11 cellular contexts compared by ENCODE assay signal in genomic region chr11:87039371-87039770, GRCh38. TPM values are rescaled to one million over a fixed set of nuclear protein-coding genes. Genes with fewer than 3 reads are reported as not detected.
DNase-seq lines count a peak whose midpoint lies in the region; ATAC-seq and TF ChIP-seq lines count a peak whose summit lies in the region.
"Had no signal": no experiment of that assay in that cellular context is flagged by ENCODE, and none has a peak within 500 bp of the region (broad histone marks: within the 10 kb centered on the region; RNA-seq: fewer than 3 reads in every experiment).

No MANE protein-coding gene starts in this region.

- no peaks in the 10 kb centered on the region for H3K36me3 ChIP-seq in HCT116 (ENCODE audit: control insufficient read depth in 1 of 2, insufficient read depth in 2 of 2, low read length in 2 of 2)
- no peaks in the 10 kb centered on the region for H3K36me3 ChIP-seq in skeletal muscle tissue (ENCODE audit: control insufficient read depth in 3 of 3, insufficient read depth in 3 of 3, low read length in 3 of 3)

- H2AFZ ChIP-seq in HCT116 (ENCODE audit: low read depth, low read length, poor library complexity, severe bottlenecking) = no peak overlapping the region

- no peaks in the 10 kb centered on the region for H3K27me3 Mint-ChIP-seq in activated B cell treated with CpG ODN at 0.5 μM for 24 hours

- no peaks in the 10 kb centered on the region for H3K9me3 ChIP-seq in HCT116 (ENCODE audit: control insufficient read depth in 1 of 2, insufficient read depth in 1 of 2, low read depth in 1 of 2, low read length in 2 of 2)
- H3K9me3 ChIP-seq in skeletal muscle tissue (ENCODE audit: control insufficient read depth in 3 of 3, low read length in 3 of 3) = no peaks in the 10 kb centered on the region
- H3K9me3 ChIP-seq: stomach had no signal

- CTCF ChIA-PET in HCT116 (lab: Charles Lee) = no interaction called here
- CTCF ChIA-PET in activated B cell treated with CpG ODN at 0.5 μM for 24 hours (lab: Charles Lee) = no interaction called here

- no peaks in the 10 kb centered on the region for H3K9me2 ChIP-seq in HCT116 (ENCODE audit: insufficient read depth)

- H3K9ac ChIP-seq in HCT116 (ENCODE audit: low read length) (no peak overlapping the region), skeletal muscle tissue (ENCODE audit: low read depth in 1 of 3, low read length in 3 of 3) (peak overlapping the region in 1 of 3 donors; percentile 93)

- H3K79me2 ChIP-seq in HCT116 (ENCODE audit: insufficient read depth, low read length) = peaks cover 54% of the 10 kb centered on the region

- peak overlapping the region; percentile 93; the same call in 1 of the 2 replicates for H3K4me2 ChIP-seq in HCT116 (ENCODE audit: low read length)

- H3K9me3 Mint-ChIP-seq in activated B cell treated with CpG ODN at 0.5 μM for 24 hours = no peaks in the 10 kb centered on the region

- H3K4me1 ChIP-seq in HCT116 (ENCODE audit: control insufficient read depth in 1 of 2, insufficient read depth in 2 of 2, low read length in 2 of 2) (peaks cover 21 to 30% of the 10 kb centered on the region in 2 experiments), skeletal muscle tissue (ENCODE audit: control insufficient read depth in 3 of 3, insufficient read depth in 3 of 3, low read length in 3 of 3) (peaks cover 6 to 15% (median 10%) of the 10 kb centered on the region in 3 donors)

- BruUV-seq in HCT116 (replicated peaks; lab: Mats Ljungman, UMichigan) = no TSS peak

- peaks cover 34% of the 10 kb centered on the region for H3K4me1 Mint-ChIP-seq in activated B cell treated with CpG ODN at 0.5 μM for 24 hours

- no peak for TF ChIP-seq RAD21 in HCT116 (IDR thresholded peaks at IDR 0.05; ENCODE audit: low read depth)

- TF ChIP-seq POLR2A in HCT116 (IDR thresholded peaks at IDR 0.05; ENCODE audit: borderline replicate concordance, extremely low read depth, insufficient read depth, insufficient read length) = no peak

- no peaks in the 10 kb centered on the region for H4K20me1 ChIP-seq in HCT116 (ENCODE audit: insufficient read depth)

- H3K27me3 ChIP-seq in HCT116 (ENCODE audit: insufficient read depth, low read length) (no peaks in the 10 kb centered on the region), skeletal muscle tissue (ENCODE audit: control insufficient read depth in 3 of 3, insufficient read depth in 3 of 3, low read length in 3 of 3) (no peaks in the 10 kb centered on the region)
- H3K27me3 ChIP-seq: stomach had no signal

- DNase-seq in HCT116 (ENCODE audit: low read depth, low spot score) = no peak
- DNase-seq in activated B cell treated with CpG ODN at 0.5 μM for 24 hours = no peak
- DNase-seq in foreskin fibroblast = peak in 1 of 2 donors; percentile 56
- no peak for DNase-seq in mucosa of gallbladder (ENCODE audit: low spot score)
- DNase-seq: NCI-H1694 treated with DMSO at 0.1 percent for 48 hours, occipital lobe, stomach had no signal

- POLR2A ChIA-PET in HCT116 (lab: Charles Lee) (no interaction called here), activated B cell treated with CpG ODN at 0.5 μM for 24 hours (lab: Charles Lee) (no interaction called here)

- H3K27ac Mint-ChIP-seq in activated B cell treated with CpG ODN at 0.5 μM for 24 hours = no peak overlapping the region

- ATAC-seq in HCT116 (no peak), activated B cell treated with CpG ODN at 0.5 μM for 24 hours (ENCODE audit: low read depth) (no peak), GM19467 (IDR thresholded peaks at IDR 0.05; ENCODE audit: unreplicated experiment) (no peak), esophagus mucosa (no peak)
- ATAC-seq: activated CD4-positive, CD25-positive, alpha-beta regulatory T cell treated with anti-CD3 and anti-CD28 coated beads, Interleukin-2, amount 50 U/mL, for 24 hours had no signal

- H3K4me3 Mint-ChIP-seq in activated B cell treated with CpG ODN at 0.5 μM for 24 hours = peak overlapping the region; percentile 32

- intact Hi-C loops in HCT116 (cut with micrococcal nuclease) (loop anchor here (5.0 kb wide), 1 partner anchor 82 kb away; the partner anchor contains the start of gene FZD4), activated B cell treated with CpG ODN at 0.5 μM for 24 hours (cut with micrococcal nuclease) (loop anchor here (5.0 to 10.0 kb wide), 2 partner anchors 972 to 1185 kb away; partner anchors contain the start of genes CCDC83 and PICALM)

- H3K27ac ChIP-seq in HCT116 (ENCODE audit: low read depth, low read length) (no peak overlapping the region), skeletal muscle tissue (ENCODE audit: low read depth, low read length) (no peak overlapping the region)

- peaks cover 14% of the 10 kb centered on the region for H3K36me3 Mint-ChIP-seq in activated B cell treated with CpG ODN at 0.5 μM for 24 hours (ENCODE audit: low read depth)

- RAD21 ChIA-PET in HCT116 (lab: Charles Lee; ENCODE audit: low non-redundant PET in 1 of 2, low total read pairs in 2 of 2, uncharacterized antibody in 2 of 2, unreplicated experiment in 2 of 2) = no interaction called here

- no peak for TF ChIP-seq CTCF in HCT116 (IDR thresholded peaks at IDR 0.05 in 2 of 3, conservative IDR thresholded peaks at IDR 0.05 in 1 of 3; ENCODE audit: borderline replicate concordance in 1 of 3, insufficient read depth in 1 of 3, low read depth in 2 of 3, low read length in 2 of 3)
- TF ChIP-seq CTCF in activated B cell treated with CpG ODN at 0.5 μM for 24 hours (IDR thresholded peaks at IDR 0.05) = no peak
- TF ChIP-seq CTCF in foreskin fibroblast (IDR thresholded peaks at IDR 0.05; ENCODE audit: low read depth, low read length) = no peak

- H3K4me3 ChIP-seq in HCT116 (replicated peaks in 1 of 2; ENCODE audit: low read depth in 1 of 2, low read length in 2 of 2) (no peak overlapping the region), foreskin fibroblast (ENCODE audit: low read depth in 1 of 2, low read length in 2 of 2) (peak overlapping the region; percentile 71 to 96), skeletal muscle tissue (ENCODE audit: low read length in 3 of 3) (peak overlapping the region in 2 of 3 donors; percentile 71 to 92)

TF ChIP-seq in HCT116, 20 proteins besides CTCF, POLR2A, EP300 and RAD21:
- TF ChIP-seq EZH2 (IDR thresholded peaks at IDR 0.05) (no peak), REST (IDR thresholded peaks at IDR 0.05; ENCODE audit: low read depth) (no peak), POLR2AphosphoS5 (IDR thresholded peaks at IDR 0.05; ENCODE audit: low read depth, low read length) (no peak), SP1 (IDR thresholded peaks at IDR 0.05; ENCODE audit: low read depth) (no peak), TCF7L2 (IDR thresholded peaks at IDR 0.05; ENCODE audit: borderline replicate concordance, extremely low read depth, insufficient read depth, insufficient read length) (no peak)

RNA-seq across cellular contexts. Expression of gene TMEM135, which starts 1.6 kb away (rescaled TPM):
- total RNA-seq in HCT116 (2021; ENCODE audit: unreplicated experiment) (50.6 TPM), activated B cell treated with CpG ODN at 0.5 μM for 24 hours (7.4 and 10.1 TPM in 2 replicates), skeletal muscle tissue (35.5 TPM), esophagus mucosa (14.3 TPM), mucosa of gallbladder (23.7 TPM)
- 8.4 and 10.2 TPM in 2 replicates for polyA plus RNA-seq in HCT116 (2012)

Comparison
In these comparisons a context has a peak if more than half of its experiments do, and no peak if none do; other contexts are left out.
1. H3K4me3 ChIP-seq: peak in foreskin fibroblast (2 of 2) and skeletal muscle tissue (2 of 3); none in HCT116 (0 of 2).